20 cellular contexts compared by ENCODE assay signal in the genomic region with DNA sequence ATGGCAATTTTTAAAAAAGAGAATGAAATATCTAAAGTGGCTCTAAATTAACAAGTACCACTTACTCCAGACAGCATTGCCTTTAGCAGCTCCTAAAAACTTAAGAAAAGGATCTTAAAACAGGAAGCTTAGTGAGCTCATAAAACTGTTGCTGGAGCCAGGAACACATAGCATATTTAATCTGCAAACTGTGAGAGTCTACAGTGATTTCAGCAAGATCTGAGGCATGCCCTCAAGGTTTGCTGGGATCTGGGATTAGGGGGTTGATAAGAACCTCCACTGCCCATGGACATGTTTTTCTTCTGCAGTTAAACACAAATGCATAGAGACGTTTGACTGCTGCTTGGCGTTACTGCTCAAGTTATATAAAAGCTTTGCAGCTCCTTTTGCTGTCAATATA. TPM values are rescaled to one million over a fixed set of nuclear protein-coding genes. Genes with fewer than 3 reads are reported as not detected.
DNase-seq lines count a peak whose midpoint lies in the region; ATAC-seq, FAIRE-seq and TF ChIP-seq lines count a peak whose summit lies in the region.
"Had no signal": no experiment of that assay in that cellular context is flagged by ENCODE, and none has a peak within 500 bp of the region (broad histone marks: within the 10 kb centered on the region; RNA-seq: fewer than 3 reads in every experiment).

No MANE protein-coding gene starts in this region.

- H3K27me3 ChIP-seq in H1 (replicated peaks in 1 of 4; ENCODE audit: control insufficient read depth in 3 of 4, extremely low read depth in 1 of 4, insufficient read depth in 3 of 4, low read length in 3 of 4) (no peaks in the 10 kb centered on the region), muscle layer of colon (ENCODE audit: control insufficient read depth in 1 of 2, insufficient read depth in 2 of 2, low read length in 2 of 2) (no peaks in the 10 kb centered on the region)

- no peak overlapping the region for H3K14ac ChIP-seq in H1 (ENCODE audit: insufficient read length)

- no peak overlapping the region for H3K23ac ChIP-seq in H1 (ENCODE audit: insufficient read length)

- H2AK5ac ChIP-seq in H1 (ENCODE audit: low read depth, low read length): no peak overlapping the region

- H2BK5ac ChIP-seq in H1 (ENCODE audit: low read depth, low read length): no peak overlapping the region

- peaks cover 0 to 2% of the 10 kb centered on the region in 2 experiments for H4K20me1 ChIP-seq in H1 (replicated peaks in 1 of 2; ENCODE audit: control insufficient read depth in 1 of 2, insufficient read depth in 2 of 2, low read length in 2 of 2)

- TF ChIP-seq CTCF in AG10803 (conservative IDR thresholded peaks at IDR 0.05; ENCODE audit: low read length) (no peak), H1 (IDR thresholded peaks at IDR 0.05; ENCODE audit: control extremely low read depth in 1 of 3, insufficient read depth in 1 of 3, low read depth in 1 of 3, low read length in 3 of 3) (no peak)

- DNase-seq in AG10803 (ENCODE audit: low read depth) (peak; percentile 43), M059J (ENCODE audit: low read depth) (peak; percentile 56), H1 (ENCODE audit: low read depth in 1 of 2, low spot score in 2 of 2) (no peak), COLO668 (lab: John Stamatoyannopoulos, UW; ENCODE audit: unreplicated experiment) (no peak), HTR-8/SVneo (ENCODE audit: insufficient read length, low spot score) (no peak), urothelium cell line (ENCODE audit: low spot score) (no peak)
- DNase-seq: activated CD8-positive, alpha-beta memory T cell treated with anti-CD3 and anti-CD28 coated beads, Interleukin-2, amount 50 U/mL, for 4 hours; activated naive CD4-positive, alpha-beta T cell treated with anti-CD3 and anti-CD28 coated beads for 36 hours; heart left ventricle; Karpas-422; naive thymus-derived CD4-positive, alpha-beta T cell; NCI-H1694; NCI-H524 treated with DMSO at 0.1 percent for 48 hours; Peyer's patch had no signal

- H3K23me2 ChIP-seq in H1 (ENCODE audit: low read depth, low read length): peaks cover 13% of the 10 kb centered on the region; the same call in 1 of the 2 replicates

- FAIRE-seq in H1 (lab: Jason Lieb, UNC): no peak
- no peak for FAIRE-seq in HTR-8/SVneo (lab: Jason Lieb, UNC)
- FAIRE-seq in urothelium cell line (lab: Jason Lieb, UNC): no peak
- FAIRE-seq: endometrium had no signal

- no peak overlapping the region for H3K56ac ChIP-seq in H1 (replicated peaks; ENCODE audit: insufficient read length, low read depth, low read length)

- H3K4me1 ChIP-seq in H1 (replicated peaks in 1 of 4; ENCODE audit: control insufficient read depth in 3 of 4, insufficient read depth in 4 of 4, low read length in 3 of 4): peaks cover 4 to 30% (median 16%) of the 10 kb centered on the region in 4 experiments; a peak in 6 of 7 replicates
- peaks cover 58% of the 10 kb centered on the region for H3K4me1 ChIP-seq in muscle layer of colon (ENCODE audit: insufficient read depth, low read length)
- H3K4me1 ChIP-seq: Peyer's patch had no signal

- H2BK12ac ChIP-seq in H1 (ENCODE audit: low read depth, low read length): no peak overlapping the region

- ATAC-seq in HG03159 (IDR thresholded peaks at IDR 0.05; ENCODE audit: unreplicated experiment): no peak
- ATAC-seq: activated CD4-positive, CD25-positive, alpha-beta regulatory T cell treated with anti-CD3 and anti-CD28 coated beads, Interleukin-2, amount 50 U/mL, for 24 hours; heart left ventricle; naive thymus-derived CD4-positive, alpha-beta T cell; stimulated activated memory B cell treated with anti-CD40 and anti-IgM and Interleukin-4, amounts not matched to agents 10 μg/mL and 1 μg/mL and 100 μg/mL, for 72 hours had no signal

- no peak overlapping the region for H2AFZ ChIP-seq in H1 (ENCODE audit: low read length)

- H4K8ac ChIP-seq in H1 (ENCODE audit: extremely low read depth, insufficient read depth, low read length): no peak overlapping the region

- H4K5ac ChIP-seq in H1 (ENCODE audit: insufficient read length, low read depth, low read length): no peak overlapping the region

- TF ChIP-seq RAD21 in H1 (IDR thresholded peaks at IDR 0.05 in 1 of 2, conservative IDR thresholded peaks at IDR 0.05 in 1 of 2; ENCODE audit: low read depth in 2 of 2, low read length in 2 of 2): no peak

- H2BK20ac ChIP-seq in H1 (ENCODE audit: low read length): no peak overlapping the region

- H3K9ac ChIP-seq in H1 (replicated peaks in 1 of 4; ENCODE audit: extremely low read depth in 1 of 4, low read depth in 3 of 4, low read length in 3 of 4) (no peak overlapping the region), muscle layer of colon (ENCODE audit: low read length) (no peak overlapping the region)

- no peak overlapping the region for H3K4me2 ChIP-seq in H1 (ENCODE audit: insufficient read depth in 1 of 2, low read depth in 2 of 2, low read length in 2 of 2)

- POLR2A ChIA-PET in H1 (lab: Charles Lee; ENCODE audit: partially characterized antibody): interaction anchor here (0.7 to 3.6 kb wide), 3 partner anchors 9 to 11 kb away, joined by 3 to 18 read pairs (median 8); no protein-coding TSS in a partner anchor

- TF ChIP-seq EP300 in H1 (IDR thresholded peaks at IDR 0.05; ENCODE audit: borderline replicate concordance in 1 of 2, low read depth in 2 of 2, low read length in 2 of 2): no peak

- H2BK120ac ChIP-seq in H1 (replicated peaks; ENCODE audit: low read depth, low read length): peak overlapping the region; percentile 10

- CTCF ChIA-PET in H1 (lab: Charles Lee; ENCODE audit: partially characterized antibody): interaction anchor here (0.9 to 3.5 kb wide), 9 partner anchors 9 to 457 kb away, joined by 3 to 11 read pairs (median 3); no protein-coding TSS in a partner anchor

- H3K36me3 ChIP-seq in H1 (ENCODE audit: control insufficient read depth in 2 of 4, insufficient read depth in 4 of 4, low read length in 3 of 4) (no peaks in the 10 kb centered on the region), muscle layer of colon (ENCODE audit: insufficient read depth, low read length) (no peaks in the 10 kb centered on the region)
- H3K36me3 ChIP-seq: heart left ventricle, Peyer's patch had no signal

- H3K4me3 ChIP-seq in AG10803 (ENCODE audit: low read length) (no peak overlapping the region), H1 (ENCODE audit: extremely low read depth in 1 of 4, insufficient read depth in 2 of 4, low read depth in 3 of 4, low read length in 4 of 4) (no peak overlapping the region), muscle layer of colon (ENCODE audit: low read depth in 1 of 2, low read length in 2 of 2) (peak overlapping the region in 1 of 2 donors; percentile 4)
- H3K4me3 ChIP-seq: heart left ventricle, Peyer's patch had no signal

- H3K27ac ChIP-seq in H1 (ENCODE audit: low read depth, low read length) (no peak overlapping the region), muscle layer of colon (ENCODE audit: low read depth, low read length) (peak overlapping the region; percentile 19)
- H3K27ac ChIP-seq: HL-60, Peyer's patch had no signal

- peak overlapping the region; percentile 73 for H3K4ac ChIP-seq in H1 (replicated peaks; ENCODE audit: insufficient read length, low read depth, low read length)

- H3K18ac ChIP-seq in H1 (ENCODE audit: extremely low read depth, low read length): peak overlapping the region; percentile 53; the same call in 1 of the 2 replicates

- no peak for TF ChIP-seq POLR2A in H1 (IDR thresholded peaks at IDR 0.05; ENCODE audit: control extremely low read depth in 1 of 2, low read depth in 2 of 2, low read length in 2 of 2)

- 45% methylated on average over 2 of the region's 2 CpGs; no CpG with 5 or more reads in 1 of the 2 experiments for WGBS in H1 (ENCODE audit: extremely low coverage in 1 of 2, insufficient coverage in 1 of 2, insufficient read length in 1 of 2, insufficient replicate concordance in 2 of 2, low coverage in 1 of 2, low lambda C conversion rate in 2 of 2, missing lambda C conversion rate in 1 of 2), 2 experiments

- H3K9me3 ChIP-seq in H1 (ENCODE audit: insufficient read depth in 2 of 2, low read depth in 1 of 2, low read length in 1 of 2) (no peaks in the 10 kb centered on the region), muscle layer of colon (ENCODE audit: low read length) (no peaks in the 10 kb centered on the region)
- H3K9me3 ChIP-seq: heart left ventricle, Peyer's patch had no signal

- H3K79me1 ChIP-seq in H1 (ENCODE audit: low read depth, low read length): no peaks in the 10 kb centered on the region; the same call in 1 of the 2 replicates

- H4K91ac ChIP-seq in H1 (replicated peaks; ENCODE audit: insufficient read length, low read length): no peak overlapping the region

- peaks cover 0 to 61% of the 10 kb centered on the region in 2 experiments; a peak in 3 of 4 replicates for H3K79me2 ChIP-seq in H1 (ENCODE audit: control insufficient read depth in 1 of 2, insufficient read depth in 2 of 2, low read length in 2 of 2)

- H2BK15ac ChIP-seq in H1 (ENCODE audit: low read length): no peak overlapping the region

TF ChIP-seq in H1, 55 proteins besides CTCF, POLR2A, EP300 and RAD21 (continues in another document):
- no peak for TF ChIP-seq SIRT6 (IDR thresholded peaks at IDR 0.05; ENCODE audit: low read length)
- no peak for TF ChIP-seq NANOG (IDR thresholded peaks at IDR 0.05; ENCODE audit: insufficient read depth, low read depth, low read length, poor library complexity, severe bottlenecking)
- TF ChIP-seq, protein P1, sequence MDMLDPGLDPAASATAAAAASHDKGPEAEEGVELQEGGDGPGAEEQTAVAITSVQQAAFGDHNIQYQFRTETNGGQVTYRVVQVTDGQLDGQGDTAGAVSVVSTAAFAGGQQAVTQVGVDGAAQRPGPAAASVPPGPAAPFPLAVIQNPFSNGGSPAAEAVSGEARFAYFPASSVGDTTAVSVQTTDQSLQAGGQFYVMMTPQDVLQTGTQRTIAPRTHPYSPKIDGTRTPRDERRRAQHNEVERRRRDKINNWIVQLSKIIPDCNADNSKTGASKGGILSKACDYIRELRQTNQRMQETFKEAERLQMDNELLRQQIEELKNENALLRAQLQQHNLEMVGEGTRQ (IDR thresholded peaks at IDR 0.05; ENCODE audit: low read length): no peak
- TF ChIP-seq POU5F1 (IDR thresholded peaks at IDR 0.05; ENCODE audit: low read depth, low read length): no peak
- TF ChIP-seq SP2 (IDR thresholded peaks at IDR 0.05; ENCODE audit: low read length): no peak
- TF ChIP-seq MAX (IDR thresholded peaks at IDR 0.05): no peak

RNA-seq across cellular contexts. Expression of gene GLI3, which starts 3.8 kb away (rescaled TPM):
- 4.4 and 7.6 TPM in 2 replicates for total RNA-seq in M059J (2014; rRNA removed; shearing (Covaris generic))
- total RNA-seq in H1 (2021; fragmentation: NEBNext Ultra II Directional; extraction: Animal tissue kit (Norgen Biotek cat#: 25700)): 31.1 and 35.4 TPM in 2 replicates
- polyA plus RNA-seq in H1 (2011; rRNA removed): 8.0 and 10.6 TPM in 2 replicates
- 6.6 TPM for polyA plus RNA-seq in H1 (2011; cell fraction: cytosol; rRNA removed)
- 14.8 TPM for polyA plus RNA-seq in H1 (2011; cell fraction: nucleus; rRNA removed)
- polyA plus RNA-seq in H1 (2012, experiment 1 of 2): 11.4 to 18.7 TPM (median 12.7 TPM) in 4 replicates
- polyA plus RNA-seq in H1 (2012, experiment 2 of 2): 3.0 TPM
- polyA plus RNA-seq in H1 (2013, experiment 1 of 2): 7.5 TPM
- polyA plus RNA-seq in H1 (2013, experiment 2 of 2): 8.6 TPM
- polyA minus RNA-seq in H1 (2011; rRNA and poly(A)+ RNA removed): 29.8 and 32.1 TPM in 2 replicates
- 16.4 TPM for polyA minus RNA-seq in H1 (2011; cell fraction: cytosol; rRNA and poly(A)+ RNA removed)
- polyA minus RNA-seq in H1 (2011; cell fraction: nucleus; rRNA and poly(A)+ RNA removed): 27.0 TPM

Comparison
In these comparisons a context has a peak if more than half of its experiments do, and no peak if none do; other contexts are left out.
1. DNase-seq: peak in AG10803 (single experiment) and M059J (single experiment); none in H1 (0 of 2), COLO668 (single experiment), HTR-8/SVneo (single experiment) and urothelium cell line (single experiment).